2 cellular contexts compared by ENCODE assay signal in the genomic region with DNA sequence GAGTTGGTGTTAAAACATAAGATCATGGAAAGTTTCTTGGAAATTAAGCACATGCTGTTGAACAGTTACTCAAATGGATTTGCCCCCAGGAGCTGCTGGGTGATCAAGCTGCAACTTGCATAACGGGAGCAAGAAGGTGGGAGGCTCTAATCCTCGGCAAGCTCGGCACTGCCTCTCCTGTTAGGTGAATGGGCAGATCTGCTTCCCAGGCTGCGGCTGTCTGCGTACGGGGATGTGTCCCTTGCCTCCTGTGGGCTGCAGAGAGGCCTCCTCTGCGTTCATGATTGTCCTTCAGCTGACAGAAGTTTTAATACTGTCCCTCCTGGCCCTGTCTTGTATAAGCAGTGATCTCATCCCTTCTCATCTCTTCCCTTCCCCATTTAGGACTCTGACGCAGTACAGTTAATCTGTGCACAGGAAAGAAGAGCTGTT.
A peak's percentile ranks its signal among the peaks of the same experiment; 100 is the strongest.
TF ChIP-seq lines count a peak whose summit lies in the region.

No MANE protein-coding gene starts in this region.

TF ChIP-seq in IMR-90, 13 proteins besides CTCF, POLR2A, EP300 and RAD21:
- TF ChIP-seq RFX5 (IDR thresholded peaks at IDR 0.05; ENCODE audit: low read depth, low read length) = no peak
- no peak for TF ChIP-seq MXI1 (IDR thresholded peaks at IDR 0.05; ENCODE audit: borderline replicate concordance, low read depth, low read length)
- no peak for TF ChIP-seq NFE2L2 (IDR thresholded peaks at IDR 0.05; ENCODE audit: low read depth, low read length)
- TF ChIP-seq, protein P1, sequence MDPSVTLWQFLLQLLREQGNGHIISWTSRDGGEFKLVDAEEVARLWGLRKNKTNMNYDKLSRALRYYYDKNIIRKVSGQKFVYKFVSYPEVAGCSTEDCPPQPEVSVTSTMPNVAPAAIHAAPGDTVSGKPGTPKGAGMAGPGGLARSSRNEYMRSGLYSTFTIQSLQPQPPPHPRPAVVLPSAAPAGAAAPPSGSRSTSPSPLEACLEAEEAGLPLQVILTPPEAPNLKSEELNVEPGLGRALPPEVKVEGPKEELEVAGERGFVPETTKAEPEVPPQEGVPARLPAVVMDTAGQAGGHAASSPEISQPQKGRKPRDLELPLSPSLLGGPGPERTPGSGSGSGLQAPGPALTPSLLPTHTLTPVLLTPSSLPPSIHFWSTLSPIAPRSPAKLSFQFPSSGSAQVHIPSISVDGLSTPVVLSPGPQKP (IDR thresholded peaks at IDR 0.05; ENCODE audit: borderline replicate concordance, low read depth, low read length) = no peak
- TF ChIP-seq CHD1 (IDR thresholded peaks at IDR 0.05; ENCODE audit: low read depth, low read length) = no peak
- no peak for TF ChIP-seq FOS (IDR thresholded peaks at IDR 0.05; ENCODE audit: low read depth, low read length)
- TF ChIP-seq SMC3 (IDR thresholded peaks at IDR 0.05; ENCODE audit: low read depth, low read length) = no peak
- no peak for TF ChIP-seq RCOR1 (IDR thresholded peaks at IDR 0.05; ENCODE audit: insufficient replicate concordance, low read length)
- no peak for TF ChIP-seq MAZ (IDR thresholded peaks at IDR 0.05; ENCODE audit: borderline replicate concordance, low read depth, low read length)
- no peak for TF ChIP-seq MAFK (IDR thresholded peaks at IDR 0.05; ENCODE audit: low read depth, low read length)

TF ChIP-seq in K562, 482 proteins besides CTCF, POLR2A, EP300 and RAD21:
- peak; percentile 53 for TF ChIP-seq RBBP5 (IDR thresholded peaks at IDR 0.05; ENCODE audit: borderline replicate concordance, insufficient read depth, low read length, poor library complexity, severe bottlenecking)
- 0 out of 2 replicates have a peak, but pooled peaks have one; percentile 16 for TF ChIP-seq PHF21A (IDR thresholded peaks at IDR 0.05; ENCODE audit: borderline replicate concordance, low read depth)
- TF ChIP-seq DACH1 (IDR thresholded peaks at IDR 0.05; ENCODE audit: partially characterized antibody) = peak; percentile 34
- peak; percentile 72 for TF ChIP-seq CREM (IDR thresholded peaks at IDR 0.05; ENCODE audit: low read depth)
- 0 out of 2 replicates have a peak, but pooled peaks have one; percentile 8 for TF ChIP-seq SP1 (CRISPR knock-in tag; IDR thresholded peaks at IDR 0.05)
- no peak for TF ChIP-seq MTA1 (IDR thresholded peaks at IDR 0.05; ENCODE audit: borderline replicate concordance)
- TF ChIP-seq, protein P2, sequence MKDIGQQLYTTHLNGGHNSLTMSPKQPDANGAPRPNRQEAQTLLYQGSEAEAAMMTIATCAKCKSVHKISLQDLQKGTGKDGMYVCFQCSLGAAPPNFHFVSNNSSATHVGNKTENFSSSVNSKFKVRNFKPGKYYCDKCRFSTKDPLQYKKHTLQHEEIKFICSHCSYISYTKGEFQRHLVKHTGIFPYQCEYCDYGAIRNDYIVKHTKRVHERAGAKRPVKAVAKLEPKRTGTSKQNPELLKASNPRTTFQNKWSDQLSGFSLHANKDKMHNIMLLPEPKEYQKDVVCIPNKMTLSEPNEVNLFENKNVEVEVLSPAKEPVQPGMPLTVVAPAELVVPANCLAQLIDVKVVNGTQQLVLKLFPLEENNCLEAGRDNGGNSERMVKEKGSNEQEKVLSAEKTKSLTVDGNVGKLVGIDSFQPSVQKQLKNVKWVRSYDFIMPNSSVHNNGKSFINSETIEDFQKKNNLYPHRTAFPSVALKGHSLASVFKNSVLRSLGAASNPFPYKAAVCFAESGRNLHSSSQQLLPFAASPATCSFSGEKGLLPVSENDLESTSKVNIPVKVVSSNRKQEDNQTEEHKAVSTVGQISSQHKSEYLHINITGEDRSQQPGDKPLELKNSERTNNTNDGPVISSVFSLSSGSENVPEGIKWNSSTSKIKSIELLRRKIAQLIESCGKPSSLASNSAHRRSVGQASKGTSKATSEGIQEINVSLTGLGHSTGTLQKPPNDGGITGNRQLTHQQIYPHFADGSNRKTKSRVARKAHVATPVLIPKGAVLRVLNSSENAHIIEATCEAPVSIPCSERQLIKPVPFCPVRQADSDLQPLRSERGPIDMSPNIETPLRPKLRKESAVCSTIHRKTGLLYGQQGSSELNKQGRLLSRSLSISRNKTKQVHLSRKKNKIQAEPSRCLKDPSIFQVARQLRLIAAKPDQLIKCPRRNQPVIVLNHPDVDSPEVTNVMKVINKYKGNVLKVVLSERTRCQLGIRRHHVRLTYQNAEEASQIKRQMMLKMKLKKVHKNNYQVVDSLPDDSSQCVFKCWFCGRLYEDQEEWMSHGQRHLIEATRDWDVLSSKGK (CRISPR knock-in tag; IDR thresholded peaks at IDR 0.05) = no peak
- TF ChIP-seq, protein P3, sequence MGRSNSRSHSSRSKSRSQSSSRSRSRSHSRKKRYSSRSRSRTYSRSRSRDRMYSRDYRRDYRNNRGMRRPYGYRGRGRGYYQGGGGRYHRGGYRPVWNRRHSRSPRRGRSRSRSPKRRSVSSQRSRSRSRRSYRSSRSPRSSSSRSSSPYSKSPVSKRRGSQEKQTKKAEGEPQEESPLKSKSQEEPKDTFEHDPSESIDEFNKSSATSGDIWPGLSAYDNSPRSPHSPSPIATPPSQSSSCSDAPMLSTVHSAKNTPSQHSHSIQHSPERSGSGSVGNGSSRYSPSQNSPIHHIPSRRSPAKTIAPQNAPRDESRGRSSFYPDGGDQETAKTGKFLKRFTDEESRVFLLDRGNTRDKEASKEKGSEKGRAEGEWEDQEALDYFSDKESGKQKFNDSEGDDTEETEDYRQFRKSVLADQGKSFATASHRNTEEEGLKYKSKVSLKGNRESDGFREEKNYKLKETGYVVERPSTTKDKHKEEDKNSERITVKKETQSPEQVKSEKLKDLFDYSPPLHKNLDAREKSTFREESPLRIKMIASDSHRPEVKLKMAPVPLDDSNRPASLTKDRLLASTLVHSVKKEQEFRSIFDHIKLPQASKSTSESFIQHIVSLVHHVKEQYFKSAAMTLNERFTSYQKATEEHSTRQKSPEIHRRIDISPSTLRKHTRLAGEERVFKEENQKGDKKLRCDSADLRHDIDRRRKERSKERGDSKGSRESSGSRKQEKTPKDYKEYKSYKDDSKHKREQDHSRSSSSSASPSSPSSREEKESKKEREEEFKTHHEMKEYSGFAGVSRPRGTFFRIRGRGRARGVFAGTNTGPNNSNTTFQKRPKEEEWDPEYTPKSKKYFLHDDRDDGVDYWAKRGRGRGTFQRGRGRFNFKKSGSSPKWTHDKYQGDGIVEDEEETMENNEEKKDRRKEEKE (IDR thresholded peaks at IDR 0.05; ENCODE audit: borderline replicate concordance in 1 of 2, control insufficient read depth in 1 of 2, low read depth in 2 of 2, low read length in 1 of 2) = no peak
- TF ChIP-seq, protein P4, sequence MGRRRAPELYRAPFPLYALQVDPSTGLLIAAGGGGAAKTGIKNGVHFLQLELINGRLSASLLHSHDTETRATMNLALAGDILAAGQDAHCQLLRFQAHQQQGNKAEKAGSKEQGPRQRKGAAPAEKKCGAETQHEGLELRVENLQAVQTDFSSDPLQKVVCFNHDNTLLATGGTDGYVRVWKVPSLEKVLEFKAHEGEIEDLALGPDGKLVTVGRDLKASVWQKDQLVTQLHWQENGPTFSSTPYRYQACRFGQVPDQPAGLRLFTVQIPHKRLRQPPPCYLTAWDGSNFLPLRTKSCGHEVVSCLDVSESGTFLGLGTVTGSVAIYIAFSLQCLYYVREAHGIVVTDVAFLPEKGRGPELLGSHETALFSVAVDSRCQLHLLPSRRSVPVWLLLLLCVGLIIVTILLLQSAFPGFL (CRISPR knock-in tag; IDR thresholded peaks at IDR 0.05) = 0 out of 2 replicates have a peak, but pooled peaks have one; percentile 60
- peak; percentile 59; the same call in 1 of the 2 replicates for TF ChIP-seq JUND (IDR thresholded peaks at IDR 0.05; ENCODE audit: borderline replicate concordance, low read depth, low read length)
- peak; percentile 61; the same call in 2 of the 3 replicates for TF ChIP-seq JUND (tag; IDR thresholded peaks at IDR 0.05; ENCODE audit: borderline replicate concordance, low read depth, low read length)
- TF ChIP-seq, protein P5, sequence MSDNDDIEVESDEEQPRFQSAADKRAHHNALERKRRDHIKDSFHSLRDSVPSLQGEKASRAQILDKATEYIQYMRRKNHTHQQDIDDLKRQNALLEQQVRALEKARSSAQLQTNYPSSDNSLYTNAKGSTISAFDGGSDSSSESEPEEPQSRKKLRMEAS (CRISPR knock-in tag; IDR thresholded peaks at IDR 0.05) = peak; percentile 20; the same call in 1 of the 2 replicates
- TF ChIP-seq NRF1 (conservative IDR thresholded peaks at IDR 0.05 in 1 of 2, IDR thresholded peaks at IDR 0.05 in 1 of 2) = 0 out of 4 replicates have a peak, but pooled peaks of 1 of the 2 experiments have one; percentile 16
- no peak for TF ChIP-seq EP400 (IDR thresholded peaks at IDR 0.05)
- TF ChIP-seq JUN (IDR thresholded peaks at IDR 0.05; ENCODE audit: borderline replicate concordance, low read depth, low read length) = peak; percentile 61; the same call in 1 of the 2 replicates
- TF ChIP-seq JUN (CRISPR knock-in tag; IDR thresholded peaks at IDR 0.05; ENCODE audit: borderline replicate concordance) = no peak
- 0 out of 2 replicates have a peak, but pooled peaks have one; percentile 3 for TF ChIP-seq TCF7L2 (IDR thresholded peaks at IDR 0.05; ENCODE audit: low read depth, low read length)
- TF ChIP-seq, protein P6, sequence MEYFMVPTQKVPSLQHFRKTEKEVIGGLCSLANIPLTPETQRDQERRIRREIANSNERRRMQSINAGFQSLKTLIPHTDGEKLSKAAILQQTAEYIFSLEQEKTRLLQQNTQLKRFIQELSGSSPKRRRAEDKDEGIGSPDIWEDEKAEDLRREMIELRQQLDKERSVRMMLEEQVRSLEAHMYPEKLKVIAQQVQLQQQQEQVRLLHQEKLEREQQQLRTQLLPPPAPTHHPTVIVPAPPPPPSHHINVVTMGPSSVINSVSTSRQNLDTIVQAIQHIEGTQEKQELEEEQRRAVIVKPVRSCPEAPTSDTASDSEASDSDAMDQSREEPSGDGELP (CRISPR knock-in tag; IDR thresholded peaks at IDR 0.05; ENCODE audit: borderline replicate concordance) = peak; percentile 52; the same call in 1 of the 2 replicates
- 0 out of 2 replicates have a peak, but pooled peaks have one; percentile 73 for TF ChIP-seq KAT7 (CRISPR knock-in tag; IDR thresholded peaks at IDR 0.05; ENCODE audit: borderline replicate concordance)
- TF ChIP-seq, protein P7, sequence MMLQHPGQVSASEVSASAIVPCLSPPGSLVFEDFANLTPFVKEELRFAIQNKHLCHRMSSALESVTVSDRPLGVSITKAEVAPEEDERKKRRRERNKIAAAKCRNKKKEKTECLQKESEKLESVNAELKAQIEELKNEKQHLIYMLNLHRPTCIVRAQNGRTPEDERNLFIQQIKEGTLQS (IDR thresholded peaks at IDR 0.05) = peak; percentile 67
- TF ChIP-seq, protein P7 (CRISPR knock-in tag; conservative IDR thresholded peaks at IDR 0.05) = no peak
- no peak for TF ChIP-seq U2AF1 (optimal IDR thresholded peaks at IDR 0.05; ENCODE audit: low read depth, low read length)
- TF ChIP-seq NCOA4 (IDR thresholded peaks at IDR 0.05; ENCODE audit: partially characterized antibody) = peak; percentile 1
- TF ChIP-seq ZFX (CRISPR knock-in tag; IDR thresholded peaks at IDR 0.05) = peak; percentile 55
- TF ChIP-seq SPI1 (IDR thresholded peaks at IDR 0.05; ENCODE audit: borderline replicate concordance, low read depth, low read length) = peak; percentile 74; the same call in 1 of the 2 replicates
- TF ChIP-seq, protein P8, sequence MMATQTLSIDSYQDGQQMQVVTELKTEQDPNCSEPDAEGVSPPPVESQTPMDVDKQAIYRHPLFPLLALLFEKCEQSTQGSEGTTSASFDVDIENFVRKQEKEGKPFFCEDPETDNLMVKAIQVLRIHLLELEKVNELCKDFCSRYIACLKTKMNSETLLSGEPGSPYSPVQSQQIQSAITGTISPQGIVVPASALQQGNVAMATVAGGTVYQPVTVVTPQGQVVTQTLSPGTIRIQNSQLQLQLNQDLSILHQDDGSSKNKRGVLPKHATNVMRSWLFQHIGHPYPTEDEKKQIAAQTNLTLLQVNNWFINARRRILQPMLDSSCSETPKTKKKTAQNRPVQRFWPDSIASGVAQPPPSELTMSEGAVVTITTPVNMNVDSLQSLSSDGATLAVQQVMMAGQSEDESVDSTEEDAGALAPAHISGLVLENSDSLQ (IDR thresholded peaks at IDR 0.05) = peak; percentile 46
- peak; percentile 12; the same call in 1 of the 2 replicates for TF ChIP-seq SMARCE1 (IDR thresholded peaks at IDR 0.05)
- TF ChIP-seq CREB1 (IDR thresholded peaks at IDR 0.05) = peak; percentile 41; the same call in 1 of the 2 replicates
- TF ChIP-seq CREB1 (CRISPR knock-in tag; IDR thresholded peaks at IDR 0.05) = peak; percentile 55; the same call in 1 of the 2 replicates
- TF ChIP-seq, protein P9, sequence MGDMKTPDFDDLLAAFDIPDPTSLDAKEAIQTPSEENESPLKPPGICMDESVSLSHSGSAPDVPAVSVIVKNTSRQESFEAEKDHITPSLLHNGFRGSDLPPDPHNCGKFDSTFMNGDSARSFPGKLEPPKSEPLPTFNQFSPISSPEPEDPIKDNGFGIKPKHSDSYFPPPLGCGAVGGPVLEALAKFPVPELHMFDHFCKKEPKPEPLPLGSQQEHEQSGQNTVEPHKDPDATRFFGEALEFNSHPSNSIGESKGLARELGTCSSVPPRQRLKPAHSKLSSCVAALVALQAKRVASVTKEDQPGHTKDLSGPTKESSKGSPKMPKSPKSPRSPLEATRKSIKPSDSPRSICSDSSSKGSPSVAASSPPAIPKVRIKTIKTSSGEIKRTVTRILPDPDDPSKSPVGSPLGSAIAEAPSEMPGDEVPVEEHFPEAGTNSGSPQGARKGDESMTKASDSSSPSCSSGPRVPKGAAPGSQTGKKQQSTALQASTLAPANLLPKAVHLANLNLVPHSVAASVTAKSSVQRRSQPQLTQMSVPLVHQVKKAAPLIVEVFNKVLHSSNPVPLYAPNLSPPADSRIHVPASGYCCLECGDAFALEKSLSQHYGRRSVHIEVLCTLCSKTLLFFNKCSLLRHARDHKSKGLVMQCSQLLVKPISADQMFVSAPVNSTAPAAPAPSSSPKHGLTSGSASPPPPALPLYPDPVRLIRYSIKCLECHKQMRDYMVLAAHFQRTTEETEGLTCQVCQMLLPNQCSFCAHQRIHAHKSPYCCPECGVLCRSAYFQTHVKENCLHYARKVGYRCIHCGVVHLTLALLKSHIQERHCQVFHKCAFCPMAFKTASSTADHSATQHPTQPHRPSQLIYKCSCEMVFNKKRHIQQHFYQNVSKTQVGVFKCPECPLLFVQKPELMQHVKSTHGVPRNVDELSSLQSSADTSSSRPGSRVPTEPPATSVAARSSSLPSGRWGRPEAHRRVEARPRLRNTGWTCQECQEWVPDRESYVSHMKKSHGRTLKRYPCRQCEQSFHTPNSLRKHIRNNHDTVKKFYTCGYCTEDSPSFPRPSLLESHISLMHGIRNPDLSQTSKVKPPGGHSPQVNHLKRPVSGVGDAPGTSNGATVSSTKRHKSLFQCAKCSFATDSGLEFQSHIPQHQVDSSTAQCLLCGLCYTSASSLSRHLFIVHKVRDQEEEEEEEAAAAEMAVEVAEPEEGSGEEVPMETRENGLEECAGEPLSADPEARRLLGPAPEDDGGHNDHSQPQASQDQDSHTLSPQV (IDR thresholded peaks at IDR 0.05) = 0 out of 2 replicates have a peak, but pooled peaks have one; percentile 9
- no peak for TF ChIP-seq ZNF263 (CRISPR knock-in tag; IDR thresholded peaks at IDR 0.05; ENCODE audit: borderline replicate concordance)
- peak in 1 of 3 experiments; percentile 26 for TF ChIP-seq YY1 (IDR thresholded peaks at IDR 0.05; ENCODE audit: borderline replicate concordance in 1 of 3, control insufficient read depth in 1 of 3, extremely low read depth in 1 of 3, insufficient read depth in 3 of 3, insufficient read length in 1 of 3, insufficient replicate concordance in 2 of 3, low read depth in 1 of 3, low read length in 2 of 3)
- TF ChIP-seq ATF7 (IDR thresholded peaks at IDR 0.05) = peak; percentile 77; the same call in 1 of the 2 replicates
TF ChIP-seq in K562: peak in this region for 23.
